15 cellular contexts compared by ENCODE assay signal in genomic region chr1:11245248-11245647, GRCh38. TPM values are rescaled to one million over a fixed set of nuclear protein-coding genes. Genes with fewer than 3 reads are reported as not detected.
A peak's percentile ranks its signal among the peaks of the same experiment; 100 is the strongest.
DNase-seq lines count a peak whose midpoint lies in the region; ATAC-seq lines count a peak whose summit lies in the region.
"Had no signal": no experiment of that assay in that cellular context is flagged by ENCODE, and none has a peak within 500 bp of the region (broad histone marks: within the 10 kb centered on the region; RNA-seq: fewer than 3 reads in every experiment).

No MANE protein-coding gene starts in this region.

- CTCF ChIA-PET in T-cell (lab: Charles Lee), result interaction anchor here (0.5 to 1.0 kb wide), 3 partner anchors 17 to 689 kb away, joined by 3 to 5 read pairs (median 4); partner anchors contain the start of gene MTOR (in 1 of the 2)

- H3K9me3 Mint-ChIP-seq in activated T-cell treated with anti-CD3 and anti-CD28 coated beads, Interleukin-2, amount 50 U/mL, for 24 hours, result no peaks in the 10 kb centered on the region
- no peaks in the 10 kb centered on the region for H3K9me3 Mint-ChIP-seq in T-cell
- H3K9me3 Mint-ChIP-seq in effector memory CD8-positive, alpha-beta T cell, result no peaks in the 10 kb centered on the region
- no peaks in the 10 kb centered on the region for H3K9me3 Mint-ChIP-seq in stimulated activated naive B cell treated with anti-CD40 and anti-IgM and Interleukin-4, amounts not matched to agents 10 μg/mL and 1 μg/mL and 100 μg/mL, for 72 hours
- H3K9me3 Mint-ChIP-seq: IgD-negative memory B cell had no signal

- peak overlapping the region; percentile 79 for H3K27ac Mint-ChIP-seq in activated T-cell treated with anti-CD3 and anti-CD28 coated beads, Interleukin-2, amount 50 U/mL, for 24 hours
- peak overlapping the region; percentile 59 to 88 for H3K27ac Mint-ChIP-seq in T-cell
- H3K27ac Mint-ChIP-seq in effector memory CD8-positive, alpha-beta T cell, result peak overlapping the region; percentile 41 to 97
- H3K27ac Mint-ChIP-seq in stimulated activated naive B cell treated with anti-CD40 and anti-IgM and Interleukin-4, amounts not matched to agents 10 μg/mL and 1 μg/mL and 100 μg/mL, for 72 hours, result peak overlapping the region; percentile 32

- POLR2A ChIA-PET in T-cell (lab: Charles Lee), result no interaction called here

- no peaks in the 10 kb centered on the region for H3K27me3 Mint-ChIP-seq in activated T-cell treated with anti-CD3 and anti-CD28 coated beads, Interleukin-2, amount 50 U/mL, for 24 hours
- H3K27me3 Mint-ChIP-seq in T-cell, result no peaks in the 10 kb centered on the region
- no peaks in the 10 kb centered on the region for H3K27me3 Mint-ChIP-seq in effector memory CD8-positive, alpha-beta T cell
- no peaks in the 10 kb centered on the region for H3K27me3 Mint-ChIP-seq in stimulated activated naive B cell treated with anti-CD40 and anti-IgM and Interleukin-4, amounts not matched to agents 10 μg/mL and 1 μg/mL and 100 μg/mL, for 72 hours
- H3K27me3 Mint-ChIP-seq: IgD-negative memory B cell had no signal

- DNase-seq in activated T-cell treated with anti-CD3 and anti-CD28 coated beads, Interleukin-2, amount 50 U/mL, for 24 hours, result no peak
- DNase-seq in activated T-cell treated with anti-CD3 and anti-CD28 coated beads, Interleukin-2, amount 50 U/mL, for 48 hours, result no peak
- no peak for DNase-seq in T-cell
- DNase-seq in effector memory CD8-positive, alpha-beta T cell, result no peak
- no peak for DNase-seq in stimulated activated naive B cell treated with anti-CD40 and anti-IgM and Interleukin-4, amounts not matched to agents 10 μg/mL and 1 μg/mL and 100 μg/mL, for 72 hours
- DNase-seq in Right ventricle myocardium superior, result no peak
- DNase-seq in MV-4-11 (lab: John Stamatoyannopoulos, UW), result no peak
- DNase-seq: AML-193, DMS 273 treated with DMSO at 0.1 percent for 48 hours, GOT3, NCI-H1436, NCI-H526 had no signal

- H3K4me3 Mint-ChIP-seq in activated T-cell treated with anti-CD3 and anti-CD28 coated beads, Interleukin-2, amount 50 U/mL, for 24 hours, result no peak overlapping the region
- no peak overlapping the region for H3K4me3 Mint-ChIP-seq in T-cell
- peak overlapping the region in 1 of 2 donors; percentile 9 for H3K4me3 Mint-ChIP-seq in effector memory CD8-positive, alpha-beta T cell
- H3K4me3 Mint-ChIP-seq in stimulated activated naive B cell treated with anti-CD40 and anti-IgM and Interleukin-4, amounts not matched to agents 10 μg/mL and 1 μg/mL and 100 μg/mL, for 72 hours, result no peak overlapping the region
- H3K4me3 Mint-ChIP-seq: IgD-negative memory B cell had no signal

- peaks cover 82% of the 10 kb centered on the region for H3K36me3 Mint-ChIP-seq in activated T-cell treated with anti-CD3 and anti-CD28 coated beads, Interleukin-2, amount 50 U/mL, for 24 hours (ENCODE audit: low read depth)
- H3K36me3 Mint-ChIP-seq in T-cell, result peaks cover 36% of the 10 kb centered on the region
- H3K36me3 Mint-ChIP-seq in effector memory CD8-positive, alpha-beta T cell (ENCODE audit: insufficient read depth), result peaks cover 56% of the 10 kb centered on the region
- peaks cover 24 to 39% of the 10 kb centered on the region in 2 donors for H3K36me3 Mint-ChIP-seq in stimulated activated naive B cell treated with anti-CD40 and anti-IgM and Interleukin-4, amounts not matched to agents 10 μg/mL and 1 μg/mL and 100 μg/mL, for 72 hours

- ATAC-seq in T-cell (replicated peaks in 1 of 4) (no peak), Right ventricle myocardium superior (ENCODE audit: poor library complexity) (no peak)
- ATAC-seq in effector memory CD8-positive, alpha-beta T cell (replicated peaks), result no peak
- ATAC-seq in stimulated activated naive B cell treated with anti-CD40 and anti-IgM and Interleukin-4, amounts not matched to agents 10 μg/mL and 1 μg/mL and 100 μg/mL, for 72 hours (replicated peaks), result no peak

- intact Hi-C loops in Right ventricle myocardium superior (cut with DNase I), result no loop called here

- peaks cover 14% of the 10 kb centered on the region for H3K4me1 Mint-ChIP-seq in activated T-cell treated with anti-CD3 and anti-CD28 coated beads, Interleukin-2, amount 50 U/mL, for 24 hours (ENCODE audit: low read depth)
- peaks cover 13 to 29% (median 23%) of the 10 kb centered on the region in 3 donors for H3K4me1 Mint-ChIP-seq in T-cell
- peaks cover 15 to 20% of the 10 kb centered on the region in 2 donors for H3K4me1 Mint-ChIP-seq in effector memory CD8-positive, alpha-beta T cell (ENCODE audit: low read depth in 2 of 2)
- peaks cover 6 to 7% of the 10 kb centered on the region in 2 donors for H3K4me1 Mint-ChIP-seq in stimulated activated naive B cell treated with anti-CD40 and anti-IgM and Interleukin-4, amounts not matched to agents 10 μg/mL and 1 μg/mL and 100 μg/mL, for 72 hours

RNA-seq across cellular contexts. Expression of gene MTOR, which starts 17.1 kb away (rescaled TPM):
- total RNA-seq in T-cell (10 to 100 TPM; 41.7 to 45.1 (median 43.6) TPM), Right ventricle myocardium superior (26.9 TPM)

RNA-seq across cellular contexts. Expression of gene UBIAD1, which starts 27.8 kb away (rescaled TPM):
- total RNA-seq in T-cell, result 10 to 100 TPM; 21.1 to 52.1 (median 34.1) TPM
- total RNA-seq in Right ventricle myocardium superior, result 10.1 TPM

RNA-seq across cellular contexts. Expression of gene ANGPTL7, which starts 56.1 kb away (rescaled TPM):
- not detected for total RNA-seq in T-cell
- 0.89 TPM for total RNA-seq in Right ventricle myocardium superior
- total RNA-seq: A673, HT1080 had no signal
